Comparison of ENCODE assay signal across 7 cellular contexts in the genomic region with DNA sequence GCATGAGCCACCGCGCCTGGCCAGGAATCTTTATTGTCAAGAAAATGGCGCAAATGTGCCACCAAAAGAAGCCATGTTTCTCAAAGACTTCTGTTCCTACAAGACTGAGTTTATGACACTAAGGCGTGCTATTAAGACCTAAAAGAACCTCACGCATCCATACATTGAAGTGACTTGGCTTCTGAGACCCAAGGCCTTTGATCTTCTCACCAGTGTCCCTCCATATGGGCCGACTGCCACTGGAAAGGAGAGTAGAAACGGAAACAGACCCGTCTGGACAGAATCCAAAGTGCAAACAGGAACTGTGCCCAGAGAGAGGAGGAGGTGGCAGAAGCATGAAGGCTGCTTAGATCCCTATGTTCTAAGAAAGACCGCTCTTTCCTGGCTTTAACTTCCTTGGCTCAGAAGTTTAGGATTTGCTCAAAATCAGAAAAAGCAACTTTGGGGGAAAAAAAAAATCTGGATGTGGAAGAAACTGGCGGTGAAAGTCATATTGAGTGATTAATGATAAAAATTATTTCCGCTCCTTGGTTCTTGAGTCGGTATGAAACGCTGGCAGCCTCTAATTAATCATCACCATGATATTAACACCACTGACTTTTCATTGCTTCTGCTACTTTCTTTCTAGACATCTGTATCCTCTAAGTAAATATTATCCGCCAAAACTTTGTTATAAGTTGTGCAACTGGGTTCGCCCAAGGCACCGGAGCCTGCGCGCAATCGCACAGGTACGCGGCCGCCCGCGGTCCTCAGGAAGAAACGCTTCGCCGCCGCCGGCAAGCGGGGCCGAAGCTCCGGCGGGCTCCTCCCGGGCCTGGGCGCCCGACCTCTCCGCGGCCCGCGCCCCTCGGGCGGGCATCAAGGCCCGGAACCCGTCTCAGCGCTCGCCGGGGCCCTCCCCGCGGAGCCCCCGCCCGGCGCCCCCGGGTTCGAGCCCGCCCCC. TPM values are rescaled to one million over a fixed set of nuclear protein-coding genes. Genes with fewer than 3 reads are reported as not detected.
DNase-seq lines count a peak whose midpoint lies in the region; FAIRE-seq and TF ChIP-seq lines count a peak whose summit lies in the region.

No MANE protein-coding gene starts in this region.

- DNase-seq in GM10248 (ENCODE audit: extremely low spot score) = peak; percentile 41
- peak; percentile 81 for DNase-seq in GM23248
- peak; percentile 85 for DNase-seq in KBM-7
- DNase-seq in SJCRH30 = peak; percentile 22 to 46
- peak; percentile 55 for DNase-seq in bronchial epithelial cell (ENCODE audit: low read depth)
- peak; percentile 89 for DNase-seq in small intestine

- H3K9me3 ChIP-seq in GM23248 (ENCODE audit: low read depth) (no peaks in the 10 kb centered on the region), SJCRH30 (replicated peaks) (no peaks in the 10 kb centered on the region), small intestine (ENCODE audit: control insufficient read depth, low read depth) (no peaks in the 10 kb centered on the region)

- TF ChIP-seq CTCF in GM10248 (IDR thresholded peaks at IDR 0.05; ENCODE audit: control extremely low read depth, extremely low read depth, low read depth, missing control alignments) (no peak), bronchial epithelial cell (IDR thresholded peaks at IDR 0.05; ENCODE audit: insufficient read depth, low read length, severe bottlenecking) (no peak)

- POLR2A ChIA-PET in GM10248 (lab: Yijun Ruan, JAX) = interaction anchor here (0.6 to 1.0 kb wide), 2 partner anchors 58 to 196 kb away, joined by 3 read pairs; a partner anchor contains a TSS

- H4K20me1 ChIP-seq in GM23248 (ENCODE audit: insufficient read depth) = no peaks in the 10 kb centered on the region

- H3K27me3 ChIP-seq in GM23248 (replicated peaks; ENCODE audit: insufficient read depth) = no peaks in the 10 kb centered on the region
- H3K27me3 ChIP-seq in SJCRH30 = no peaks in the 10 kb centered on the region
- no peaks in the 10 kb centered on the region for H3K27me3 ChIP-seq in bronchial epithelial cell (ENCODE audit: control insufficient read depth, insufficient read depth, low read length)
- no peaks in the 10 kb centered on the region for H3K27me3 ChIP-seq in small intestine (ENCODE audit: control insufficient read depth in 2 of 2, insufficient read depth in 2 of 2, low read length in 2 of 2)

- CTCF ChIA-PET in GM10248 (lab: Yijun Ruan, JAX) = interaction anchor here (1.3 kb wide), 1 partner anchor 308 kb away, joined by 4 read pairs; no protein-coding TSS in a partner anchor

- H3K4me1 ChIP-seq in GM23248 (ENCODE audit: insufficient read depth) (peaks cover 28% of the 10 kb centered on the region), SJCRH30 (no peaks in the 10 kb centered on the region), small intestine (ENCODE audit: control insufficient read depth in 2 of 2, insufficient read depth in 1 of 2, low read depth in 1 of 2, low read length in 1 of 2) (peaks cover 3 to 10% of the 10 kb centered on the region in 2 donors)

- peak overlapping the region; percentile 72 for H2AFZ ChIP-seq in GM23248

- H3K9ac ChIP-seq in GM23248 = peak overlapping the region; percentile 85

- in situ Hi-C loops in GM23248 (cut with MboI) (no loop called here), KBM-7 (cut with MboI; ENCODE audit: low pct_unique_long_range_greater_than_20kb, low sequenced_read_pairs) (no loop called here)

- peak overlapping the region; percentile 73 for H3K27ac ChIP-seq in GM23248
- no peak overlapping the region; the same call in 1 of the 2 replicates for H3K27ac ChIP-seq in SJCRH30
- peak overlapping the region; percentile 95 to 98 for H3K27ac ChIP-seq in small intestine (ENCODE audit: low read depth in 1 of 2, low read length in 1 of 2)

- no peaks in the 10 kb centered on the region for H3K9me2 ChIP-seq in GM23248 (ENCODE audit: insufficient read depth)

- 7 to 13% methylated on average over 35 to 54 of the region's 55 CpGs for WGBS in GM23248 (ENCODE audit: low coverage in 1 of 2, low lambda C conversion rate in 2 of 2, missing lambda C conversion rate in 2 of 2), 2 experiments
- WGBS in small intestine, 3 donors = 3 to 5% (median 4%) methylated on average over 37 to 55 of the region's 55 CpGs

- H3K4me2 ChIP-seq in GM23248 (ENCODE audit: unreplicated experiment) = peak overlapping the region; percentile 99

- H3K4me3 ChIP-seq in GM23248 (peak overlapping the region; percentile 97), SJCRH30 (peak overlapping the region; percentile 66), bronchial epithelial cell (ENCODE audit: low read depth, low read length) (peak overlapping the region; percentile 52), small intestine (ENCODE audit: low read depth in 1 of 2, low read length in 2 of 2) (peak overlapping the region; percentile 78 to 98)

- peaks cover 50% of the 10 kb centered on the region for H3K79me2 ChIP-seq in GM23248 (ENCODE audit: insufficient read depth)

- peaks cover 26% of the 10 kb centered on the region for H3F3A ChIP-seq in GM23248 (ENCODE audit: insufficient read depth)

- FAIRE-seq in bronchial epithelial cell (lab: Jason Lieb, UNC) (no peak), islet of Langerhans (lab: Jason Lieb, UNC) (peak; percentile 47), small intestine (lab: Jason Lieb, UNC) (no peak)

- H3K36me3 ChIP-seq in GM23248 (ENCODE audit: low read depth) (no peaks in the 10 kb centered on the region), SJCRH30 (no peaks in the 10 kb centered on the region), bronchial epithelial cell (ENCODE audit: control insufficient read depth, insufficient read depth, low read length) (no peaks in the 10 kb centered on the region), small intestine (ENCODE audit: control insufficient read depth in 2 of 2, insufficient read depth in 2 of 2, low read length in 2 of 2) (no peaks in the 10 kb centered on the region)

RNA-seq across cellular contexts. Expression of a gene that starts 0.7 kb away (rescaled TPM):
- total RNA-seq in GM23248 (2014; rRNA removed; shearing (Covaris generic)) = 37.9 and 52.9 TPM in 2 replicates
- polyA plus RNA-seq in GM23248 (2016; fragmentation: Nextera tagmentation; extraction: Ambion mirVana) = 255 and 259 TPM in 2 replicates
- 10.0 and 10.8 TPM in 2 replicates for total RNA-seq in SJCRH30 (2014; rRNA removed; shearing (Covaris generic))
- 10.5 and 11.8 TPM in 2 replicates for total RNA-seq in bronchial epithelial cell
- 100 to 1,000 TPM; 114 to 203 (median 170) TPM for polyA plus RNA-seq in small intestine

Comparison
In these comparisons a context has a peak if more than half of its experiments do, and no peak if none do; other contexts are left out.
1. DNase-seq: peak in every context shown above with its lines; median percentile 89 in small intestine; 85 in KBM-7; 81 in GM23248; 55 in bronchial epithelial cell; 41 in GM10248; 34 in SJCRH30.